Comparison of ENCODE assay signal across 20 cellular contexts in genomic region chr7:74223711-74224510, GRCh38. TPM values are rescaled to one million over a fixed set of nuclear protein-coding genes. Genes with fewer than 3 reads are reported as not detected.
DNase-seq lines count a peak whose midpoint lies in the region; ATAC-seq and TF ChIP-seq lines count a peak whose summit lies in the region.
"Had no signal": no experiment of that assay in that cellular context is flagged by ENCODE, and none has a peak within 500 bp of the region (broad histone marks: within the 10 kb centered on the region; RNA-seq: fewer than 3 reads in every experiment).

No MANE protein-coding gene starts in this region.

- H3K36me3 ChIP-seq in Caco-2 (ENCODE audit: control insufficient read depth, insufficient read depth, low read length), result no peaks in the 10 kb centered on the region; the same call in 1 of the 2 replicates
- peaks cover 8% of the 10 kb centered on the region for H3K36me3 ChIP-seq in SJCRH30

- ATAC-seq in naive B cell (ENCODE audit: low read depth in 2 of 2) (no peak), HG03571 (IDR thresholded peaks at IDR 0.05; ENCODE audit: unreplicated experiment) (no peak), GM19324 (IDR thresholded peaks at IDR 0.05; ENCODE audit: low FRiP score, unreplicated experiment) (no peak)
- ATAC-seq: naive thymus-derived CD4-positive, alpha-beta T cell had no signal

- H3K27ac Mint-ChIP-seq in Caco-2 (ENCODE audit: unreplicated experiment), result peak overlapping the region; percentile 5
- H3K27ac Mint-ChIP-seq in naive B cell, result peak overlapping the region in 4 of 6 donors; percentile 27 to 95 (median 59)
- H3K27ac Mint-ChIP-seq: activated naive CD4-positive, alpha-beta T cell treated with anti-CD3 and anti-CD28 coated beads, Interleukin-2, amount 50 U/mL, for 24 hours had no signal

- intact Hi-C loops in Caco-2 (cut with micrococcal nuclease; ENCODE audit: unreplicated experiment), result no loop called here

- H3K27me3 ChIP-seq in Caco-2 (replicated peaks; ENCODE audit: control insufficient read depth, insufficient read depth, low read length) (no peaks in the 10 kb centered on the region), SJCRH30 (no peaks in the 10 kb centered on the region)
- H3K27me3 ChIP-seq: hepatocyte had no signal

- no TSS peak for BruUV-seq in Caco-2 (replicated peaks; lab: Mats Ljungman, UMichigan)

- H3K4me3 ChIP-seq in Caco-2 (ENCODE audit: low read depth, low read length) (no peak overlapping the region), SJCRH30 (no peak overlapping the region)
- H3K4me3 ChIP-seq: hepatocyte had no signal

- H3K36me3 Mint-ChIP-seq in Caco-2 (ENCODE audit: insufficient read depth, unreplicated experiment) (peaks cover 31% of the 10 kb centered on the region), naive B cell (peaks cover 0 to 8% of the 10 kb centered on the region in 2 donors)

- H3K4me1 ChIP-seq in Caco-2, result peaks cover 13% of the 10 kb centered on the region
- H3K4me1 ChIP-seq in SJCRH30, result peaks cover 11% of the 10 kb centered on the region

- no peak overlapping the region for H3K27ac ChIP-seq in SJCRH30
- H3K27ac ChIP-seq: hepatocyte had no signal

- POLR2A ChIA-PET in Caco-2 (lab: Charles Lee), result no interaction called here

- DNase-seq in Caco-2 (no peak), SJCRH30 (peak; percentile 66 to 69), naive B cell (no peak), HCEC 1CT (no peak), T-helper 9 cell (no peak)
- DNase-seq: activated B cell treated with CpG ODN at 0.5 μM for 24 hours; activated CD8-positive, alpha-beta memory T cell treated with anti-CD3 and anti-CD28 coated beads, Interleukin-2, amount 50 U/mL, for 48 hours; CD4-positive, CD25-positive, alpha-beta regulatory T cell; GF-D8; GOT3; IMR-90; naive thymus-derived CD4-positive, alpha-beta T cell; NCI-H1092 treated with DMSO at 0.1 percent for 48 hours; NCI-H510A had no signal

- H3K4me1 Mint-ChIP-seq in Caco-2 (ENCODE audit: low read depth, unreplicated experiment) (peaks cover 6% of the 10 kb centered on the region), naive B cell (peaks cover 22 to 57% (median 53%) of the 10 kb centered on the region in 3 donors)
- H3K4me1 Mint-ChIP-seq: brain had no signal

- peak; percentile 12 for TF ChIP-seq POLR2A in GM19193 (IDR thresholded peaks at IDR 0.05; ENCODE audit: extremely low read depth, insufficient read depth, insufficient read length)

- H3K4me3 Mint-ChIP-seq in Caco-2 (ENCODE audit: unreplicated experiment) (no peak overlapping the region), naive B cell (peak overlapping the region in 2 of 8 donors; percentile 25 to 29)
- H3K4me3 Mint-ChIP-seq: activated naive CD4-positive, alpha-beta T cell treated with anti-CD3 and anti-CD28 coated beads, Interleukin-2, amount 50 U/mL, for 24 hours; brain; CD4-positive, CD25-positive, alpha-beta regulatory T cell; naive thymus-derived CD4-positive, alpha-beta T cell had no signal

- H3K9me3 ChIP-seq in Caco-2, result no peaks in the 10 kb centered on the region
- H3K9me3 ChIP-seq in SJCRH30 (replicated peaks), result no peaks in the 10 kb centered on the region

- no peak for TF ChIP-seq CTCF in Caco-2 (IDR thresholded peaks at IDR 0.05; ENCODE audit: insufficient read depth in 1 of 2, low read depth in 1 of 2, low read length in 1 of 2, severe bottlenecking in 1 of 2, unreplicated experiment in 1 of 2)

- H3K9me3 Mint-ChIP-seq in Caco-2 (ENCODE audit: unreplicated experiment) (no peaks in the 10 kb centered on the region), naive B cell (no peaks in the 10 kb centered on the region)
- H3K9me3 Mint-ChIP-seq: activated B cell treated with CpG ODN at 0.5 μM for 24 hours; activated naive CD4-positive, alpha-beta T cell treated with anti-CD3 and anti-CD28 coated beads, Interleukin-2, amount 50 U/mL, for 24 hours; brain; CD4-positive, CD25-positive, alpha-beta regulatory T cell; naive thymus-derived CD4-positive, alpha-beta T cell had no signal

- CTCF ChIA-PET in Caco-2 (lab: Charles Lee), result interaction anchor here (0.8 kb wide), 1 partner anchor 18 kb away, joined by 4 read pairs; no protein-coding TSS in a partner anchor

- H3K27me3 Mint-ChIP-seq in Caco-2 (ENCODE audit: insufficient read depth, unreplicated experiment) (no peaks in the 10 kb centered on the region), naive B cell (no peaks in the 10 kb centered on the region)
- H3K27me3 Mint-ChIP-seq: activated B cell treated with CpG ODN at 0.5 μM for 24 hours; activated naive CD4-positive, alpha-beta T cell treated with anti-CD3 and anti-CD28 coated beads, Interleukin-2, amount 50 U/mL, for 24 hours; brain; CD4-positive, CD25-positive, alpha-beta regulatory T cell; naive thymus-derived CD4-positive, alpha-beta T cell had no signal

RNA-seq across cellular contexts. Expression of gene LAT2, which starts 14.1 kb away (rescaled TPM):
- total RNA-seq in Caco-2 (2022), result 1.2 and 1.3 TPM in 2 replicates
- 0.61 and 0.99 TPM in 2 replicates for total RNA-seq in SJCRH30 (2014; rRNA removed; shearing (Covaris generic))
- 100 to 1,000 TPM; 394 to 597 (median 466) TPM for polyA plus RNA-seq in naive B cell (ENCODE audit: low read depth in 6 of 6)

RNA-seq across cellular contexts. Expression of gene RFC2, which starts 30.3 kb away (rescaled TPM):
- total RNA-seq in Caco-2 (2022), result 64.9 and 75.6 TPM in 2 replicates
- total RNA-seq in SJCRH30 (2014; rRNA removed; shearing (Covaris generic)), result 111 and 112 TPM in 2 replicates
- polyA plus RNA-seq in naive B cell (ENCODE audit: low read depth in 6 of 6), result 10 to 100 TPM; 42.7 to 61.4 (median 51.9) TPM

RNA-seq across cellular contexts. Expression of gene EIF4H, which starts 49.8 kb away (rescaled TPM):
- total RNA-seq in Caco-2 (2022), result 370 TPM in 2 replicates
- 453 and 475 TPM in 2 replicates for total RNA-seq in SJCRH30 (2014; rRNA removed; shearing (Covaris generic))
- polyA plus RNA-seq in naive B cell (ENCODE audit: low read depth in 6 of 6), result 100 to 1,000 TPM; 185 to 247 (median 209) TPM

Comparison
In these comparisons a context has a peak if more than half of its experiments do, and no peak if none do; other contexts are left out.
1. DNase-seq: peak in SJCRH30 (2 of 2); none in Caco-2 (0 of 2), naive B cell (single experiment), HCEC 1CT (single experiment) and T-helper 9 cell (single experiment).